Comparison of ENCODE assay signal across 1 cellular context in the genomic region with DNA sequence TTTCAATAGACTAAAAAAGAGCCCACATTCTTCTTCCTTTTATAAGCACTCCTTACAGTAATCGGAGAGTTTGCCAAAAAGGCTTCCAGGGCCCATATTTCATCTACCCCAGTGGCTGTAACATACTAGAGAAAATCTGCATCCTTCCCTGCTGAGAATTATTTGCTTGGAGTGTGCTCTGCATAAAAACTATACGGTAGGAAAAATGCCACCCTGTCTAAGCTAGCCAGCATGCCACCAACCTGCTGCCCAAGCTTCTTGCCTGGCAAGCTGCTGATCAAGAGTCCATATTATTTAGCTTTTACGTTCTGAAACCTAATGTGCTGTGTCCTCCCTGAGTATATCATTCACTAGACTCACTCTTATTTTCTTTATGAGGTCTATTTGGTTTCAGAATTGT.
TF ChIP-seq lines count a peak whose summit lies in the region.

No MANE protein-coding gene starts in this region.

TF ChIP-seq in WTC11, 78 proteins besides CTCF, POLR2A, EP300 and RAD21 (continued from another document):
- TF ChIP-seq MLX (CRISPR knock-in tag; IDR thresholded peaks at IDR 0.05) = no peak
- TF ChIP-seq, protein P1, sequence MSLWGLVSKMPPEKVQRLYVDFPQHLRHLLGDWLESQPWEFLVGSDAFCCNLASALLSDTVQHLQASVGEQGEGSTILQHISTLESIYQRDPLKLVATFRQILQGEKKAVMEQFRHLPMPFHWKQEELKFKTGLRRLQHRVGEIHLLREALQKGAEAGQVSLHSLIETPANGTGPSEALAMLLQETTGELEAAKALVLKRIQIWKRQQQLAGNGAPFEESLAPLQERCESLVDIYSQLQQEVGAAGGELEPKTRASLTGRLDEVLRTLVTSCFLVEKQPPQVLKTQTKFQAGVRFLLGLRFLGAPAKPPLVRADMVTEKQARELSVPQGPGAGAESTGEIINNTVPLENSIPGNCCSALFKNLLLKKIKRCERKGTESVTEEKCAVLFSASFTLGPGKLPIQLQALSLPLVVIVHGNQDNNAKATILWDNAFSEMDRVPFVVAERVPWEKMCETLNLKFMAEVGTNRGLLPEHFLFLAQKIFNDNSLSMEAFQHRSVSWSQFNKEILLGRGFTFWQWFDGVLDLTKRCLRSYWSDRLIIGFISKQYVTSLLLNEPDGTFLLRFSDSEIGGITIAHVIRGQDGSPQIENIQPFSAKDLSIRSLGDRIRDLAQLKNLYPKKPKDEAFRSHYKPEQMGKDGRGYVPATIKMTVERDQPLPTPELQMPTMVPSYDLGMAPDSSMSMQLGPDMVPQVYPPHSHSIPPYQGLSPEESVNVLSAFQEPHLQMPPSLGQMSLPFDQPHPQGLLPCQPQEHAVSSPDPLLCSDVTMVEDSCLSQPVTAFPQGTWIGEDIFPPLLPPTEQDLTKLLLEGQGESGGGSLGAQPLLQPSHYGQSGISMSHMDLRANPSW (CRISPR knock-in tag; conservative IDR thresholded peaks at IDR 0.05; ENCODE audit: low read depth) = no peak
- no peak for TF ChIP-seq PRRX2 (CRISPR knock-in tag; IDR thresholded peaks at IDR 0.05)
- TF ChIP-seq RORB (CRISPR knock-in tag; IDR thresholded peaks at IDR 0.05) = no peak
- no peak for TF ChIP-seq NFATC4 (CRISPR knock-in tag; IDR thresholded peaks at IDR 0.05)
- no peak for TF ChIP-seq OVOL2 (CRISPR knock-in tag; IDR thresholded peaks at IDR 0.05; ENCODE audit: borderline replicate concordance)
- no peak for TF ChIP-seq E2F1 (CRISPR knock-in tag; IDR thresholded peaks at IDR 0.05)
- TF ChIP-seq NR2C2 (CRISPR knock-in tag; IDR thresholded peaks at IDR 0.05) = no peak
- TF ChIP-seq KAT7 (CRISPR knock-in tag; IDR thresholded peaks at IDR 0.05; ENCODE audit: borderline replicate concordance) = no peak
- no peak for TF ChIP-seq CBFB (CRISPR knock-in tag; IDR thresholded peaks at IDR 0.05; ENCODE audit: low read depth)
